In the genomic region with DNA sequence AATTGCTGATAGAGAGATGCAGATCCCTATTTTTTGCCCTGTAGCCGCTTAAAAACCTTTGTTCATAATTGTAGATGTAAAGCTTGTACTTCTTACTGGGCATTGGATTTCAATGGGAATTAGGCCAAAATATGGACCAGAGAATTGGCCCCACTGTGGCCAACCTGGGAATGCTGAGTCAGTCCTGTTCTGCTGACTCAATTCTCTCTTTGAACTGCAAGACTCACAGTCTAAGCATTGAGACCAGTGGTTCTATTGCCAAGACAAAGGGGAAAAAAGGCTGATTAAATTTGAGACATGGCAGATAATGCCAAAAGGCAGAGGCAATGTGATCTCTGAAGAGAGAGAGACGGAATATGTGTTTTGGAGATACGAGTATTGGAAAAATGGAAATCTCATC, we compare ENCODE assay signal across 13 cellular contexts.
DNase-seq lines count a peak whose midpoint lies in the region; ATAC-seq, FAIRE-seq and TF ChIP-seq lines count a peak whose summit lies in the region.
"Had no signal": no experiment of that assay in that cellular context is flagged by ENCODE, and none has a peak within 500 bp of the region (broad histone marks: within the 10 kb centered on the region; RNA-seq: fewer than 3 reads in every experiment).

No MANE protein-coding gene starts in this region.

- no peak overlapping the region for H2AFZ ChIP-seq in Karpas-422 (ENCODE audit: low read length)

- TF ChIP-seq CTCF in psoas muscle (IDR thresholded peaks at IDR 0.05), result no peak

- FAIRE-seq in RCC 7860 (lab: Jason Lieb, UNC), result no peak
- FAIRE-seq: islet of Langerhans had no signal

- H3K9me2 ChIP-seq in Karpas-422 (replicated peaks; ENCODE audit: insufficient read depth, low read length), result no peaks in the 10 kb centered on the region

- intact Hi-C loops in psoas muscle (cut with DNase I), result loop anchor here (5.0 to 10.0 kb wide), 2 partner anchors 71 to 148 kb away; partner anchors contain the start of gene UBL3 (in 1 of the 2)

- ATAC-seq in psoas muscle, result no peak
- ATAC-seq: CD8-positive, alpha-beta T cell; stimulated activated memory B cell treated with anti-CD40 and anti-IgM and Interleukin-4, amounts not matched to agents 10 μg/mL and 1 μg/mL and 100 μg/mL, for 72 hours had no signal

- H3K4me3 ChIP-seq in psoas muscle, result no peak overlapping the region
- no peak overlapping the region for H3K4me3 ChIP-seq in Karpas-422 (ENCODE audit: low read length)

- no peak overlapping the region for H3K4me2 ChIP-seq in Karpas-422 (ENCODE audit: low read depth, low read length, poor library complexity, severe bottlenecking)

- no peaks in the 10 kb centered on the region for H3K79me2 ChIP-seq in Karpas-422 (ENCODE audit: low read length)

- H3K4me1 ChIP-seq in psoas muscle, result peaks cover 18% of the 10 kb centered on the region
- no peaks in the 10 kb centered on the region for H3K4me1 ChIP-seq in Karpas-422 (ENCODE audit: low read length)

- 70 to 92% (median 71%) methylated on average over 3 of the region's 3 CpGs for WGBS in psoas muscle, 3 donors

- no peaks in the 10 kb centered on the region for H3K36me3 ChIP-seq in psoas muscle (ENCODE audit: insufficient read depth in 1 of 2, low read depth in 1 of 2)
- H3K36me3 ChIP-seq in Karpas-422 (ENCODE audit: insufficient read depth, low read length), result no peaks in the 10 kb centered on the region

- DNase-seq in AG20443 (ENCODE audit: low spot score) (peak; percentile 45), RCC 7860 (ENCODE audit: low spot score) (peak; percentile 49), fibroblast of gingiva (ENCODE audit: low read depth) (peak; percentile 51), psoas muscle (no peak), Karpas-422 (no peak), SHP77 treated with DMSO at 0.1 percent for 48 hours (lab: John Stamatoyannopoulos, UW) (no peak), SK-N-DZ (ENCODE audit: low spot score) (no peak), GDM1 (lab: John Stamatoyannopoulos, UW) (no peak)
- DNase-seq: activated T-cell treated with anti-CD3 and anti-CD28 coated beads, Interleukin-2, amount 50 U/mL, for 48 hours; CD8-positive, alpha-beta T cell; T-helper 9 cell had no signal

- H3K9me3 ChIP-seq in psoas muscle, result no peaks in the 10 kb centered on the region
- no peaks in the 10 kb centered on the region for H3K9me3 ChIP-seq in Karpas-422 (ENCODE audit: low read length)

- H3K9ac ChIP-seq in Karpas-422 (ENCODE audit: low read length), result no peak overlapping the region

- no peaks in the 10 kb centered on the region for H4K20me1 ChIP-seq in Karpas-422 (ENCODE audit: insufficient read depth, low read depth, low read length)

- no peaks in the 10 kb centered on the region for H3K27me3 ChIP-seq in psoas muscle (ENCODE audit: insufficient read depth in 3 of 3, low read length in 2 of 3)
- H3K27me3 ChIP-seq in Karpas-422 (ENCODE audit: low read length), result no peaks in the 10 kb centered on the region

- H3K27ac ChIP-seq in psoas muscle (peak overlapping the region; percentile 77), Karpas-422 (ENCODE audit: low read length) (no peak overlapping the region)

Comparison
In these comparisons a context has a peak if more than half of its experiments do, and no peak if none do; other contexts are left out.
1. DNase-seq: peak in AG20443 (single experiment), RCC 7860 (single experiment) and fibroblast of gingiva (single experiment); none in psoas muscle (0 of 2), Karpas-422 (single experiment), SHP77 treated with DMSO at 0.1 percent for 48 hours (single experiment), SK-N-DZ (single experiment) and GDM1 (single experiment).